Comparison of ENCODE assay signal across 14 cellular contexts in the genomic region with DNA sequence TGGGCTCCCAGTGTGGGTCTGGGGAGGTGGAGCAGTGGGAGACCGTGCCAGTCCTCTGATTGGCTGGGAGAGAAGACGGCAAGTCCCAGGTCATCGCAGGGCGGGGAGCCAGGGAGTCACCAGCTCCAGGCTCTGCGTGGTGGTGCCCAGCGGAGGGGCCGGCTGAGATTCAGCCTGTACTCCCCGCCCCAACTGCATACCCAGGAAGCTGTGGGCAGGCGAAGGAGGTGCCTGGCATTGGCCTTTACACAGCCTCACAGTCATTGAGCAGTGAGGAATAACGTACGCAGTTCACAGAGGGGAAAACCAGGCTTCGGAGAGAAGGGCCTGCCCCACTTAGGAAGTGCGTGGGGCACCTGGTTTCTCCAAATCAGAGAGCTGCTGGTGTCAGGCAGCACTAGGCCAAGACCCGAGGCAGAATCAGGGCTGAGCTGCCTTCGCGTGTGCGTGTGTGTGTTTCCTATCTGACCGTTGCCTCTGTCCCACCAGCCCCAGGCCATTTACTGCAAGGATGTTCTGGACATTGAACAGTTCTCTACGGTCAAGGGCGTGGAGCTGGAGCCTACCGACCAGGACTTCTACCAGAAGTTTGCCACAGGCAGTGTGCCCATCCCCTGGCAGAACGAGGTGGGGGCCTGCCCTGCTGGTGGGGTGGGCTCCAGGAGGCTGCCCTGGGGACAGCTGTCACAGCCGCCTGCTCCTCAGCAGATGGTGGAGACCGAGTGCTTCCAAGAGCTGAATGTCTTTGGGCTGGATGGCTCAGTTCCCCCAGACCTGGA. TPM values are rescaled to one million over a fixed set of nuclear protein-coding genes. Genes with fewer than 3 reads are reported as not detected.
DNase-seq lines count a peak whose midpoint lies in the region; ATAC-seq, FAIRE-seq and TF ChIP-seq lines count a peak whose summit lies in the region.
"Had no signal": no experiment of that assay in that cellular context is flagged by ENCODE, and none has a peak within 500 bp of the region (broad histone marks: within the 10 kb centered on the region; RNA-seq: fewer than 3 reads in every experiment).

No MANE protein-coding gene starts in this region.

- no peaks in the 10 kb centered on the region for H3K4me1 ChIP-seq in RWPE2 (ENCODE audit: insufficient read depth, poor library complexity, severe bottlenecking)

- peaks cover 26% of the 10 kb centered on the region for H3K36me3 ChIP-seq in RWPE2 (ENCODE audit: low read depth)

- H3K4me3 Mint-ChIP-seq in CD4-positive, alpha-beta T cell, result peak overlapping the region; percentile 44
- H3K4me3 Mint-ChIP-seq in activated T-helper 17 cell treated with anti-CD3 and anti-CD28 coated beads, Interleukin-2, amount 50 U/mL, for 72 hours, result peak overlapping the region; percentile 77
- no peak overlapping the region for H3K4me3 Mint-ChIP-seq in natural killer cell
- H3K4me3 Mint-ChIP-seq in mesothelial cell of epicardium, result no peak overlapping the region

- no peaks in the 10 kb centered on the region for H3K9me3 ChIP-seq in CD4-positive, alpha-beta T cell (ENCODE audit: control insufficient read depth, low read length)
- H3K9me3 ChIP-seq in RWPE2 (ENCODE audit: severe bottlenecking), result no peaks in the 10 kb centered on the region

- CTCF ChIA-PET in CD4-positive, alpha-beta T cell (lab: Charles Lee), result interaction anchor here (1.2 to 7.7 kb wide), 3 partner anchors 9 to 37 kb away, joined by 4 to 61 read pairs (median 39); no protein-coding TSS in a partner anchor

- intact Hi-C loops in CD4-positive, alpha-beta T cell (cut with DNase I, micrococcal nuclease), result no loop called here
- intact Hi-C loops in natural killer cell (cut with micrococcal nuclease), result no loop called here

- no peak for TF ChIP-seq CTCF in CD4-positive, alpha-beta T cell (IDR thresholded peaks at IDR 0.05)
- no peak for TF ChIP-seq CTCF in RWPE2 (IDR thresholded peaks at IDR 0.05; ENCODE audit: poor library complexity, severe bottlenecking)
- TF ChIP-seq CTCF in natural killer cell (IDR thresholded peaks at IDR 0.05), result no peak
- no peak for TF ChIP-seq CTCF in mesothelial cell of epicardium (IDR thresholded peaks at IDR 0.05; ENCODE audit: unreplicated experiment)

- TF ChIP-seq POLR2A in H54 (IDR thresholded peaks at IDR 0.05; ENCODE audit: low read depth, low read length), result no peak

- H3K4me3 ChIP-seq in RWPE2 (ENCODE audit: severe bottlenecking), result no peak overlapping the region

- peaks cover 83% of the 10 kb centered on the region for H3K36me3 Mint-ChIP-seq in CD4-positive, alpha-beta T cell (ENCODE audit: low read depth)
- peaks cover 77% of the 10 kb centered on the region for H3K36me3 Mint-ChIP-seq in activated T-helper 17 cell treated with anti-CD3 and anti-CD28 coated beads, Interleukin-2, amount 50 U/mL, for 72 hours (ENCODE audit: low read depth)
- no peaks in the 10 kb centered on the region for H3K36me3 Mint-ChIP-seq in natural killer cell
- H3K36me3 Mint-ChIP-seq in mesothelial cell of epicardium, result peaks cover 20% of the 10 kb centered on the region

- FAIRE-seq in H54 (lab: Jason Lieb, UNC), result no peak

- H3K27ac Mint-ChIP-seq in CD4-positive, alpha-beta T cell, result peak overlapping the region; percentile 88
- peak overlapping the region; percentile 93 for H3K27ac Mint-ChIP-seq in activated T-helper 17 cell treated with anti-CD3 and anti-CD28 coated beads, Interleukin-2, amount 50 U/mL, for 72 hours
- peak overlapping the region; percentile 47 to 72 for H3K27ac Mint-ChIP-seq in natural killer cell
- H3K27ac Mint-ChIP-seq in mesothelial cell of epicardium, result no peak overlapping the region

- no peaks in the 10 kb centered on the region for H3K27me3 Mint-ChIP-seq in CD4-positive, alpha-beta T cell
- no peaks in the 10 kb centered on the region for H3K27me3 Mint-ChIP-seq in activated T-helper 17 cell treated with anti-CD3 and anti-CD28 coated beads, Interleukin-2, amount 50 U/mL, for 72 hours
- H3K27me3 Mint-ChIP-seq in natural killer cell (ENCODE audit: low read depth in 2 of 2), result no peaks in the 10 kb centered on the region
- peaks cover 7% of the 10 kb centered on the region for H3K27me3 Mint-ChIP-seq in mesothelial cell of epicardium (ENCODE audit: low read depth)

- DNase-seq in CD4-positive, alpha-beta T cell, result peak in 3 of 10 experiments; percentile 35 to 56 (median 54)
- DNase-seq in RWPE2 (ENCODE audit: low spot score) (peak; percentile 75), natural killer cell (no peak), H4 (ENCODE audit: low spot score) (no peak), H54 (ENCODE audit: insufficient read length, low spot score) (no peak), mesothelial cell of epicardium (ENCODE audit: low spot score in 2 of 2, unreplicated experiment in 2 of 2) (no peak)
- DNase-seq: HCEC 1CT, NCI-H345, RPMI8226 had no signal

- peaks cover 67% of the 10 kb centered on the region for H3K4me1 Mint-ChIP-seq in CD4-positive, alpha-beta T cell (ENCODE audit: low read depth)
- H3K4me1 Mint-ChIP-seq in activated T-helper 17 cell treated with anti-CD3 and anti-CD28 coated beads, Interleukin-2, amount 50 U/mL, for 72 hours, result peaks cover 25% of the 10 kb centered on the region
- H3K4me1 Mint-ChIP-seq in natural killer cell (peaks cover 19 to 50% of the 10 kb centered on the region in 2 donors), mesothelial cell of epicardium (peaks cover 8% of the 10 kb centered on the region)

- no peaks in the 10 kb centered on the region for H3K27me3 ChIP-seq in CD4-positive, alpha-beta T cell (ENCODE audit: control insufficient read depth, insufficient read depth, low read length)
- no peaks in the 10 kb centered on the region for H3K27me3 ChIP-seq in RWPE2 (ENCODE audit: insufficient read depth, poor library complexity, severe bottlenecking)

- ATAC-seq in CD4-positive, alpha-beta T cell (ENCODE audit: poor library complexity), result peak; percentile 65
- ATAC-seq in RWPE2 (ENCODE audit: low read depth), result no peak
- ATAC-seq in activated T-helper 17 cell treated with anti-CD3 and anti-CD28 coated beads, Interleukin-2, amount 50 U/mL, for 72 hours (replicated peaks), result peak; percentile 94
- peak in 1 of 3 donors; percentile 25 for ATAC-seq in natural killer cell
- ATAC-seq in HG03159 (IDR thresholded peaks at IDR 0.05; ENCODE audit: unreplicated experiment), result no peak

- peak overlapping the region; percentile 78 for H3K27ac ChIP-seq in CD4-positive, alpha-beta T cell (ENCODE audit: low read depth, low read length)
- H3K27ac ChIP-seq in RWPE2 (ENCODE audit: poor library complexity, severe bottlenecking), result no peak overlapping the region

- no peaks in the 10 kb centered on the region for H3K9me3 Mint-ChIP-seq in CD4-positive, alpha-beta T cell
- H3K9me3 Mint-ChIP-seq in activated T-helper 17 cell treated with anti-CD3 and anti-CD28 coated beads, Interleukin-2, amount 50 U/mL, for 72 hours, result no peaks in the 10 kb centered on the region
- H3K9me3 Mint-ChIP-seq in natural killer cell (no peaks in the 10 kb centered on the region), mesothelial cell of epicardium (no peaks in the 10 kb centered on the region)

- POLR2A ChIA-PET in CD4-positive, alpha-beta T cell (lab: Charles Lee), result interaction anchor here (0.8 to 15.3 kb wide), 10 partner anchors 8 to 64 kb away, joined by 3 to 661 read pairs (median 5); a partner anchor contains a TSS

RNA-seq across cellular contexts. Expression of a gene that starts 6.2 kb away (rescaled TPM):
- total RNA-seq in CD4-positive, alpha-beta T cell, result 10 to 100 TPM; 23.3 to 23.5 TPM
- 10 to 100 TPM in 1 of 2 donors, 1 to 10 TPM in 1; 8.2 to 13.6 TPM for total RNA-seq in activated T-helper 17 cell treated with anti-CD3 and anti-CD28 coated beads, Interleukin-2, amount 50 U/mL, for 72 hours
- total RNA-seq in natural killer cell (10 to 100 TPM; 21.6 to 27.9 (median 23.3) TPM), mesothelial cell of epicardium (5.3 to 5.9 TPM (median 5.7 TPM) in 3 replicates)
- 28.6 and 33.7 TPM in 2 replicates for total RNA-seq in H4 (2014; rRNA removed; shearing (Covaris generic))

RNA-seq across cellular contexts. Expression of a gene that starts 13.9 kb away (rescaled TPM):
- 100 to 1,000 TPM; 186 to 192 TPM for total RNA-seq in CD4-positive, alpha-beta T cell
- 100 to 1,000 TPM; 108 to 130 TPM for total RNA-seq in activated T-helper 17 cell treated with anti-CD3 and anti-CD28 coated beads, Interleukin-2, amount 50 U/mL, for 72 hours
- total RNA-seq in natural killer cell (100 to 1,000 TPM; 173 to 221 (median 190) TPM), mesothelial cell of epicardium (44.9 to 48.2 TPM (median 45.3 TPM) in 3 replicates)
- total RNA-seq in H4 (2014; rRNA removed; shearing (Covaris generic)), result 37.7 and 51.9 TPM in 2 replicates

RNA-seq across cellular contexts. Expression of a gene that starts 31.0 kb away (rescaled TPM):
- under 1 TPM; 0.20 to 0.60 TPM for total RNA-seq in CD4-positive, alpha-beta T cell
- total RNA-seq in activated T-helper 17 cell treated with anti-CD3 and anti-CD28 coated beads, Interleukin-2, amount 50 U/mL, for 72 hours, result 1 to 10 TPM; 3.7 to 4.6 TPM
- 1 to 10 TPM in 1 of 3 donors, under 1 TPM in 2; 0.66 to 1.7 (median 0.93) TPM for total RNA-seq in natural killer cell
- 5.8 and 7.3 TPM in 2 replicates for total RNA-seq in H4 (2014; rRNA removed; shearing (Covaris generic))
- 2.1 to 2.7 TPM (median 2.3 TPM) in 3 replicates for total RNA-seq in mesothelial cell of epicardium

RNA-seq across cellular contexts. Expression of a gene that starts 33.0 kb away (rescaled TPM):
- total RNA-seq in CD4-positive, alpha-beta T cell, result 1 to 10 TPM; 1.8 to 2.5 TPM
- 1 to 10 TPM; 2.3 to 3.1 TPM for total RNA-seq in activated T-helper 17 cell treated with anti-CD3 and anti-CD28 coated beads, Interleukin-2, amount 50 U/mL, for 72 hours
- 10 to 100 TPM; 13.7 to 25.2 (median 15.0) TPM for total RNA-seq in natural killer cell
- 140 and 153 TPM in 2 replicates for total RNA-seq in H4 (2014; rRNA removed; shearing (Covaris generic))
- 365 to 369 TPM (median 367 TPM) in 3 replicates for total RNA-seq in mesothelial cell of epicardium

RNA-seq across cellular contexts. Expression of a gene that starts 39.9 kb away (rescaled TPM):
- total RNA-seq in CD4-positive, alpha-beta T cell, result not detected
- not detected for total RNA-seq in activated T-helper 17 cell treated with anti-CD3 and anti-CD28 coated beads, Interleukin-2, amount 50 U/mL, for 72 hours
- total RNA-seq in natural killer cell (not detected), mesothelial cell of epicardium (not detected in 3 replicates)
- not detected in 2 replicates for total RNA-seq in H4 (2014; rRNA removed; shearing (Covaris generic))
- total RNA-seq: activated CD8-positive, alpha-beta memory T cell treated with anti-CD3 and anti-CD28 coated beads for 36 hours; epithelial cell of proximal tubule; mononuclear cell had no signal

Comparison
In these comparisons a context has a peak if more than half of its experiments do, and no peak if none do; other contexts are left out.
1. ATAC-seq: peak in CD4-positive, alpha-beta T cell (single experiment) and activated T-helper 17 cell treated with anti-CD3 and anti-CD28 coated beads, Interleukin-2, amount 50 U/mL, for 72 hours (single experiment); none in RWPE2 (single experiment) and HG03159 (single experiment).
2. H3K4me3 Mint-ChIP-seq: peak in CD4-positive, alpha-beta T cell (single experiment) and activated T-helper 17 cell treated with anti-CD3 and anti-CD28 coated beads, Interleukin-2, amount 50 U/mL, for 72 hours (single experiment); none in natural killer cell (single experiment) and mesothelial cell of epicardium (single experiment).